ENCODE assay signal across 8 cellular contexts in genomic region chr17:2138318-2138717, GRCh38.
A peak's percentile ranks its signal among the peaks of the same experiment; 100 is the strongest.
DNase-seq lines count a peak whose midpoint lies in the region; ATAC-seq and TF ChIP-seq lines count a peak whose summit lies in the region.

No MANE protein-coding gene starts in this region.

- peak overlapping the region; percentile 39 to 81 (median 69) for H3K4me2 ChIP-seq in BLaER1 treated with 17β-estradiol and CSF1 and Interleukin-3, amounts not matched to agents 10 nM and 100 nM

- no peaks in the 10 kb centered on the region for H3K27me3 ChIP-seq in BLaER1 treated with 17β-estradiol and CSF1 and Interleukin-3, amounts not matched to agents 10 nM and 100 nM

- H3K4me1 Mint-ChIP-seq in brain (peaks cover 34% of the 10 kb centered on the region), Calu3 (ENCODE audit: low read depth, unreplicated experiment) (no peaks in the 10 kb centered on the region)

- peaks cover 2 to 37% (median 6%) of the 10 kb centered on the region in 11 experiments; a peak in 17 of 22 replicates for H3K36me3 ChIP-seq in BLaER1 treated with 17β-estradiol and CSF1 and Interleukin-3, amounts not matched to agents 10 nM and 100 nM

- H3K4me3 ChIP-seq in BLaER1 treated with 17β-estradiol and CSF1 and Interleukin-3, amounts not matched to agents 10 nM and 100 nM: no peak overlapping the region
- no peak overlapping the region for H3K4me3 ChIP-seq in Jurkat, Clone E6-1 (ENCODE audit: low read length)

- H3K4me1 ChIP-seq in BLaER1 treated with 17β-estradiol and CSF1 and Interleukin-3, amounts not matched to agents 10 nM and 100 nM: peaks cover 35 to 46% (median 41%) of the 10 kb centered on the region in 10 experiments

- H3K27ac Mint-ChIP-seq in brain: peak overlapping the region in 3 of 5 experiments; percentile 48 to 94 (median 82)
- H3K27ac Mint-ChIP-seq in Calu3 (ENCODE audit: unreplicated experiment): no peak overlapping the region

- peaks cover 0 to 5% (median 0%) of the 10 kb centered on the region in 11 experiments; a peak in 1 of 22 replicates for H4K20me1 ChIP-seq in BLaER1 treated with 17β-estradiol and CSF1 and Interleukin-3, amounts not matched to agents 10 nM and 100 nM

- H3K36me3 Mint-ChIP-seq in brain (peaks cover 16% of the 10 kb centered on the region), Calu3 (ENCODE audit: insufficient read depth, unreplicated experiment) (no peaks in the 10 kb centered on the region)

- no peaks in the 10 kb centered on the region for H3K9me3 Mint-ChIP-seq in brain
- no peaks in the 10 kb centered on the region for H3K9me3 Mint-ChIP-seq in Calu3 (ENCODE audit: low read depth, unreplicated experiment)

- peak overlapping the region; percentile 3 to 65 (median 57); a peak in 21 of 22 replicates for H3K27ac ChIP-seq in BLaER1 treated with 17β-estradiol and CSF1 and Interleukin-3, amounts not matched to agents 10 nM and 100 nM

- H3K4me3 Mint-ChIP-seq in brain (no peak overlapping the region), Calu3 (ENCODE audit: low read depth, unreplicated experiment) (no peak overlapping the region)

- peak; percentile 18 for DNase-seq in Jurkat, Clone E6-1 (ENCODE audit: low read depth, low spot score)
- DNase-seq in sciatic nerve (ENCODE audit: low spot score) (no peak), Calu3 (no peak)
- no peak for DNase-seq in stimulated activated CD4-positive, alpha-beta T cell treated with anti-CD3 and anti-CD28 coated beads, Interleukin-12 subunit alpha, Interleukin-12 subunit beta, amount 100 ng/mL, for 4 hours

- ATAC-seq in GM18909 (IDR thresholded peaks at IDR 0.05; ENCODE audit: poor library complexity, unreplicated experiment): peak; percentile 72
- ATAC-seq in sciatic nerve: peak; percentile 64
- no peak for ATAC-seq in HG02840 (IDR thresholded peaks at IDR 0.05; ENCODE audit: low FRiP score, unreplicated experiment)

- intact Hi-C loops in sciatic nerve (cut with DNase I) (no loop called here), Calu3 (cut with micrococcal nuclease; ENCODE audit: unreplicated experiment) (no loop called here)

- H3K27me3 Mint-ChIP-seq in brain: no peaks in the 10 kb centered on the region
- no peaks in the 10 kb centered on the region for H3K27me3 Mint-ChIP-seq in Calu3 (ENCODE audit: unreplicated experiment)

- no peak for TF ChIP-seq CTCF in brain (conservative IDR thresholded peaks at IDR 0.05)
- TF ChIP-seq CTCF in Calu3 (IDR thresholded peaks at IDR 0.05; ENCODE audit: unreplicated experiment): no peak

- BruUV-seq in Calu3 (replicated peaks; lab: Mats Ljungman, UMichigan): no TSS peak

- H3K9ac ChIP-seq in BLaER1 treated with 17β-estradiol and CSF1 and Interleukin-3, amounts not matched to agents 10 nM and 100 nM: peak overlapping the region in 6 of 11 experiments; percentile 0 to 45 (median 4); a peak in 5 of 22 replicates

- CTCF ChIA-PET in Calu3 (lab: Charles Lee): no interaction called here

- no peaks in the 10 kb centered on the region for H3K9me3 ChIP-seq in BLaER1 treated with 17β-estradiol and CSF1 and Interleukin-3, amounts not matched to agents 10 nM and 100 nM (replicated peaks in 1 of 11)
